In the genomic region with DNA sequence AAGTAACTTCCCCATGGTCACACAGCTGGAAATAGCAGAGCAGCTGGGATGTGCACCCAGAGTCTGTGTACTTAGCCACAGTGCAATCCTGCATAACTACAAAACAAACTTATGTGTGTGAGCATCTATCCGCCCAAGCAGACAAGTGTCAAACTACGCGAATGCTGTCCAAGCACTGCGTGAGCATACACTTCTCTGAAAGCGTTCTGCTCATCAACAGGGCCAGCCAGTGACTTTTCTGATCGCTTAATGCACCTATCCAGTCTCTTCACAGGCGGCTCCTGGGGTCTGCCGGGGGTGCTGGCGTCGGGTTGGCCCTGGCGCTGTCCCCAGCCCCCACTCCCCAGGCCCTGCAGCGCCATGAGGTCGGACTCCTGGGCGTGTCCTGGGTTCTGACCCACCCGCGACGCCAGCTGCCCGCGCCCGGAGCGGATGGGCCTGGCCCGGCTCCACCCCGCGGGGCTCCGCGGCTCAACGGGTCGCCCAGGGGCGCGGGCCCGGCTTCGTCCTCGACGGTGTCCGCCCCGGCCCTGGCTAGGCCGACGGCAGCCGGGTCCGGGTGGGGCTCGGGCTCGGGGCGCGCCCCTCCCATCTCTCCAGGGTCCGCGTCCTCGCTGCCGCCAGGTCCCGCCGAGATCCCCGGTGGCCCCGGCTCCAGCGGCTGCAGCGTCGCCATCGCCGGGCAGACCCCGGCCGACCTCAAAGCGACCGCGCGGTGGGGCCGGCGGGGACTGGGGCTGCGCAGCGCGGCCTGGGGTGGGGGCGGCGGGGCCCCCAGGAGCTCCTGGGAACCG, we compare ENCODE assay signal across 9 cellular contexts. TPM values are rescaled to one million over a fixed set of nuclear protein-coding genes. Genes with fewer than 3 reads are reported as not detected.
DNase-seq lines count a peak whose midpoint lies in the region; ATAC-seq, FAIRE-seq and TF ChIP-seq lines count a peak whose summit lies in the region.
"Had no signal": no experiment of that assay in that cellular context is flagged by ENCODE, and none has a peak within 500 bp of the region (broad histone marks: within the 10 kb centered on the region; RNA-seq: fewer than 3 reads in every experiment).

No MANE protein-coding gene starts in this region.

- peak; percentile 55 for DNase-seq in activated CD8-positive, alpha-beta memory T cell treated with anti-CD3 and anti-CD28 coated beads, Interleukin-2, amount 50 U/mL, for 48 hours
- DNase-seq in germinal center (ENCODE audit: low spot score) (peak; percentile 29), pancreas (peak; percentile 11 to 77 (median 38)), KBM-7 (no peak), NCI-H226 (no peak), midbrain (lab: John Stamatoyannopoulos, UW) (no peak)

- no peak for FAIRE-seq in pancreas (lab: Jason Lieb, UNC)
- FAIRE-seq: endometrium had no signal

- in situ Hi-C loops in KBM-7 (cut with MboI; ENCODE audit: low pct_unique_long_range_greater_than_20kb, low sequenced_read_pairs) = no loop called here

- H3K4me1 ChIP-seq in ACC112 (ENCODE audit: control insufficient read depth, insufficient read depth, low read length, unreplicated experiment) (peaks cover 11% of the 10 kb centered on the region), pancreas (peaks cover 0 to 3% (median 0%) of the 10 kb centered on the region in 3 donors)

- H3K4me3 ChIP-seq in ACC112 (ENCODE audit: low read depth, low read length) = peak overlapping the region; percentile 88
- H3K4me3 ChIP-seq in pancreas = peak overlapping the region; percentile 43 to 93 (median 76)

- H2AFZ ChIP-seq in ACC112 (ENCODE audit: low read length, unreplicated experiment) = peak overlapping the region; percentile 68

- ATAC-seq in GM21381 (IDR thresholded peaks at IDR 0.05; ENCODE audit: unreplicated experiment) (peak; percentile 1), pancreas (peak in 2 of 4 donors; percentile 4)

- intact Hi-C loops in pancreas (cut with DNase I) = no loop called here

- H3K36me3 ChIP-seq in ACC112 (ENCODE audit: insufficient read depth, low read length) (peaks cover 10% of the 10 kb centered on the region), pancreas (no peaks in the 10 kb centered on the region)

- H3K27me3 ChIP-seq in ACC112 (ENCODE audit: insufficient read depth, low read length) = no peaks in the 10 kb centered on the region
- H3K27me3 ChIP-seq in pancreas = no peaks in the 10 kb centered on the region

- WGBS in pancreas, 2 donors = 8 to 9% methylated on average over 46 to 71 of the region's 71 CpGs

- H3K9me3 ChIP-seq in pancreas = no peaks in the 10 kb centered on the region

- no peak for TF ChIP-seq CTCF in pancreas (IDR thresholded peaks at IDR 0.05)

- H3K79me2 ChIP-seq in ACC112 (ENCODE audit: control insufficient read depth, insufficient read depth, low read length, unreplicated experiment) = peaks cover 34% of the 10 kb centered on the region

- H3K27ac ChIP-seq in ACC112 (ENCODE audit: low read depth, low read length) (peak overlapping the region; percentile 75; the same call in 1 of the 2 replicates), pancreas (peak overlapping the region; percentile 69 to 93 (median 90))

RNA-seq across cellular contexts. Expression of a gene that starts 1.3 kb away (rescaled TPM):
- 10 to 100 TPM in 1 of 6 donors, 1 to 10 TPM in 5; 6.8 to 14.0 (median 8.3) TPM for total RNA-seq in pancreas
- 1 to 10 TPM; 2.8 to 7.3 TPM for polyA plus RNA-seq in pancreas

RNA-seq across cellular contexts. Expression of a gene that starts 31.0 kb away (rescaled TPM):
- total RNA-seq in pancreas = under 1 TPM in 4 of 6 donors, not detected in 2; 0.08 to 0.19 (median 0.09) TPM
- under 1 TPM; 0.08 to 0.16 TPM for polyA plus RNA-seq in pancreas

Comparison
In these comparisons a context has a peak if more than half of its experiments do, and no peak if none do; other contexts are left out.
1. DNase-seq: peak in activated CD8-positive, alpha-beta memory T cell treated with anti-CD3 and anti-CD28 coated beads, Interleukin-2, amount 50 U/mL, for 48 hours (single experiment), germinal center (single experiment) and pancreas (6 of 6); none in KBM-7 (single experiment), NCI-H226 (single experiment) and midbrain (single experiment).